Comparison of ENCODE assay signal across 1 cellular context in the genomic region with DNA sequence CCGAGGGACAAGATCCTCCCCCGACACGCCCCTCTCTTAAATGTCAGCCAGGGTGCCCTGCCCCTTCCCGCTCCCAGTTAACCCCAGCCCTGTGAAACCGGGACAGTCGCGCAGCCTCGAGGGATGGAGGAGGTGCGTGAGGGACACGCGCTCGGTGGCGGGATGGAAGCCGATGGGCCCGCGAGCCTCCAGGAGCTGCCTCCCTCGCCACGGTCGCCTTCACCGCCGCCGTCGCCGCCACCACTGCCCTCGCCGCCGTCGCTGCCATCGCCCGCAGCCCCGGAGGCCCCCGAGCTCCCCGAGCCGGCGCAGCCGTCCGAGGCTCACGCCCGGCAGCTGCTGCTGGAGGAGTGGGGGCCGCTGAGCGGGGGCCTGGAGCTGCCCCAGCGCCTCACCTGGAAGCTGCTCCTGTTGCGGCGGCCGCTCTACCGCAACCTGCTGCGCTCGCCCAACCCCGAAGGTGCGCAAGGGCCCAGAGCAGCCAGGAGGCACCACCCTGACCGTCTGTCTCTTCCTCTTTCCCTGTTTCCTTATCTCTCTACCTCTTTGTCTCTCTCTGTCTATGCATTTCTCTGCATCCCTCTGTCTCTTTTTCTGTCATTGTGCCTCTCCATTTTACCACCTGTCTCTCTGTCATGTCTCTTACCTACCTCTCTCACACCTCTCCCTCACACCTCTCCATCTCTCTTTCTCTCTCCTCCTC.
TF ChIP-seq lines count a peak whose summit lies in the region.

A gene with protein sequence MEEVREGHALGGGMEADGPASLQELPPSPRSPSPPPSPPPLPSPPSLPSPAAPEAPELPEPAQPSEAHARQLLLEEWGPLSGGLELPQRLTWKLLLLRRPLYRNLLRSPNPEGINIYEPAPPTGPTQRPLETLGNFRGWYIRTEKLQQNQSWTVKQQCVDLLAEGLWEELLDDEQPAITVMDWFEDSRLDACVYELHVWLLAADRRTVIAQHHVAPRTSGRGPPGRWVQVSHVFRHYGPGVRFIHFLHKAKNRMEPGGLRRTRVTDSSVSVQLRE (plus strand): TSS at position 105 of the 703 bp plus-strand sequence. CDS start 19 bp downstream, at position 124.

TF ChIP-seq in WTC11, 78 proteins besides CTCF, POLR2A, EP300 and RAD21 (continued from another document and continues in another):
- TF ChIP-seq, protein P1, sequence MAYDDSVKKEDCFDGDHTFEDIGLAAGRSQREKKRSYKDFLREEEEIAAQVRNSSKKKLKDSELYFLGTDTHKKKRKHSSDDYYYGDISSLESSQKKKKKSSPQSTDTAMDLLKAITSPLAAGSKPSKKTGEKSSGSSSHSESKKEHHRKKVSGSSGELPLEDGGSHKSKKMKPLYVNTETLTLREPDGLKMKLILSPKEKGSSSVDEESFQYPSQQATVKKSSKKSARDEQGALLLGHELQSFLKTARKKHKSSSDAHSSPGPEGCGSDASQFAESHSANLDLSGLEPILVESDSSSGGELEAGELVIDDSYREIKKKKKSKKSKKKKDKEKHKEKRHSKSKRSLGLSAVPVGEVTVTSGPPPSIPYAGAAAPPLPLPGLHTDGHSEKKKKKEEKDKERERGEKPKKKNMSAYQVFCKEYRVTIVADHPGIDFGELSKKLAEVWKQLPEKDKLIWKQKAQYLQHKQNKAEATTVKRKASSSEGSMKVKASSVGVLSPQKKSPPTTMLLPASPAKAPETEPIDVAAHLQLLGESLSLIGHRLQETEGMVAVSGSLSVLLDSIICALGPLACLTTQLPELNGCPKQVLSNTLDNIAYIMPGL (CRISPR knock-in tag; IDR thresholded peaks at IDR 0.05), result 0 out of 2 replicates have a peak, but pooled peaks have one; percentile 44
- TF ChIP-seq TP53 (CRISPR knock-in tag; IDR thresholded peaks at IDR 0.05) (peak; percentile 53; the same call in 1 of the 2 replicates), GTF2I (CRISPR knock-in tag; conservative IDR thresholded peaks at IDR 0.05) (no peak), TEAD4 (CRISPR knock-in tag; IDR thresholded peaks at IDR 0.05) (peak; percentile 24; the same call in 1 of the 2 replicates), ZNF317 (CRISPR knock-in tag; IDR thresholded peaks at IDR 0.05; ENCODE audit: borderline replicate concordance, low read depth) (no peak), NR2C2 (CRISPR knock-in tag; IDR thresholded peaks at IDR 0.05) (peak; percentile 66; the same call in 1 of the 2 replicates), NFYB (CRISPR knock-in tag; conservative IDR thresholded peaks at IDR 0.05; ENCODE audit: low read depth) (peak; percentile 47; the same call in 1 of the 2 replicates), RELA (CRISPR knock-in tag; IDR thresholded peaks at IDR 0.05; ENCODE audit: borderline replicate concordance) (peak; percentile 94; the same call in 1 of the 2 replicates), ZNF263 (CRISPR knock-in tag; IDR thresholded peaks at IDR 0.05; ENCODE audit: low read depth) (peak; percentile 72), NR3C1 (CRISPR knock-in tag; conservative IDR thresholded peaks at IDR 0.05; ENCODE audit: low read depth) (no peak), MXD4 (CRISPR knock-in tag; IDR thresholded peaks at IDR 0.05; ENCODE audit: borderline replicate concordance) (no peak), ZBTB21 (CRISPR knock-in tag; IDR thresholded peaks at IDR 0.05; ENCODE audit: borderline replicate concordance) (no peak), JUN (CRISPR knock-in tag; IDR thresholded peaks at IDR 0.05) (peak; percentile 72; the same call in 1 of the 2 replicates), FOXJ3 (CRISPR knock-in tag; IDR thresholded peaks at IDR 0.05; ENCODE audit: borderline replicate concordance) (no peak), ZNF121 (CRISPR knock-in tag; IDR thresholded peaks at IDR 0.05) (peak; percentile 58; the same call in 1 of the 2 replicates), ESRRA (CRISPR knock-in tag; IDR thresholded peaks at IDR 0.05; ENCODE audit: borderline replicate concordance) (0 out of 2 replicates have a peak, but pooled peaks have one; percentile 34)
- TF ChIP-seq, protein P2, sequence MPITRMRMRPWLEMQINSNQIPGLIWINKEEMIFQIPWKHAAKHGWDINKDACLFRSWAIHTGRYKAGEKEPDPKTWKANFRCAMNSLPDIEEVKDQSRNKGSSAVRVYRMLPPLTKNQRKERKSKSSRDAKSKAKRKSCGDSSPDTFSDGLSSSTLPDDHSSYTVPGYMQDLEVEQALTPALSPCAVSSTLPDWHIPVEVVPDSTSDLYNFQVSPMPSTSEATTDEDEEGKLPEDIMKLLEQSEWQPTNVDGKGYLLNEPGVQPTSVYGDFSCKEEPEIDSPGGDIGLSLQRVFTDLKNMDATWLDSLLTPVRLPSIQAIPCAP (CRISPR knock-in tag; IDR thresholded peaks at IDR 0.05), result 0 out of 2 replicates have a peak, but pooled peaks have one; percentile 36
- TF ChIP-seq, protein P3, sequence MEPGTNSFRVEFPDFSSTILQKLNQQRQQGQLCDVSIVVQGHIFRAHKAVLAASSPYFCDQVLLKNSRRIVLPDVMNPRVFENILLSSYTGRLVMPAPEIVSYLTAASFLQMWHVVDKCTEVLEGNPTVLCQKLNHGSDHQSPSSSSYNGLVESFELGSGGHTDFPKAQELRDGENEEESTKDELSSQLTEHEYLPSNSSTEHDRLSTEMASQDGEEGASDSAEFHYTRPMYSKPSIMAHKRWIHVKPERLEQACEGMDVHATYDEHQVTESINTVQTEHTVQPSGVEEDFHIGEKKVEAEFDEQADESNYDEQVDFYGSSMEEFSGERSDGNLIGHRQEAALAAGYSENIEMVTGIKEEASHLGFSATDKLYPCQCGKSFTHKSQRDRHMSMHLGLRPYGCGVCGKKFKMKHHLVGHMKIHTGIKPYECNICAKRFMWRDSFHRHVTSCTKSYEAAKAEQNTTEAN (CRISPR knock-in tag; IDR thresholded peaks at IDR 0.05), result peak; percentile 86; the same call in 1 of the 2 replicates
- TF ChIP-seq, protein P4, sequence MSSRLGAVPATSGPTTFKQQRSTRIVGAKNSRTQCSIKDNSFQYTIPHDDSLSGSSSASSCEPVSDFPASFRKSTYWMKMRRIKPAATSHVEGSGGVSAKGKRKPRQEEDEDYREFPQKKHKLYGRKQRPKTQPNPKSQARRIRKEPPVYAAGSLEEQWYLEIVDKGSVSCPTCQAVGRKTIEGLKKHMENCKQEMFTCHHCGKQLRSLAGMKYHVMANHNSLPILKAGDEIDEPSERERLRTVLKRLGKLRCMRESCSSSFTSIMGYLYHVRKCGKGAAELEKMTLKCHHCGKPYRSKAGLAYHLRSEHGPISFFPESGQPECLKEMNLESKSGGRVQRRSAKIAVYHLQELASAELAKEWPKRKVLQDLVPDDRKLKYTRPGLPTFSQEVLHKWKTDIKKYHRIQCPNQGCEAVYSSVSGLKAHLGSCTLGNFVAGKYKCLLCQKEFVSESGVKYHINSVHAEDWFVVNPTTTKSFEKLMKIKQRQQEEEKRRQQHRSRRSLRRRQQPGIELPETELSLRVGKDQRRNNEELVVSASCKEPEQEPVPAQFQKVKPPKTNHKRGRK (CRISPR knock-in tag; IDR thresholded peaks at IDR 0.05; ENCODE audit: borderline replicate concordance), result no peak
- TF ChIP-seq, protein P5, sequence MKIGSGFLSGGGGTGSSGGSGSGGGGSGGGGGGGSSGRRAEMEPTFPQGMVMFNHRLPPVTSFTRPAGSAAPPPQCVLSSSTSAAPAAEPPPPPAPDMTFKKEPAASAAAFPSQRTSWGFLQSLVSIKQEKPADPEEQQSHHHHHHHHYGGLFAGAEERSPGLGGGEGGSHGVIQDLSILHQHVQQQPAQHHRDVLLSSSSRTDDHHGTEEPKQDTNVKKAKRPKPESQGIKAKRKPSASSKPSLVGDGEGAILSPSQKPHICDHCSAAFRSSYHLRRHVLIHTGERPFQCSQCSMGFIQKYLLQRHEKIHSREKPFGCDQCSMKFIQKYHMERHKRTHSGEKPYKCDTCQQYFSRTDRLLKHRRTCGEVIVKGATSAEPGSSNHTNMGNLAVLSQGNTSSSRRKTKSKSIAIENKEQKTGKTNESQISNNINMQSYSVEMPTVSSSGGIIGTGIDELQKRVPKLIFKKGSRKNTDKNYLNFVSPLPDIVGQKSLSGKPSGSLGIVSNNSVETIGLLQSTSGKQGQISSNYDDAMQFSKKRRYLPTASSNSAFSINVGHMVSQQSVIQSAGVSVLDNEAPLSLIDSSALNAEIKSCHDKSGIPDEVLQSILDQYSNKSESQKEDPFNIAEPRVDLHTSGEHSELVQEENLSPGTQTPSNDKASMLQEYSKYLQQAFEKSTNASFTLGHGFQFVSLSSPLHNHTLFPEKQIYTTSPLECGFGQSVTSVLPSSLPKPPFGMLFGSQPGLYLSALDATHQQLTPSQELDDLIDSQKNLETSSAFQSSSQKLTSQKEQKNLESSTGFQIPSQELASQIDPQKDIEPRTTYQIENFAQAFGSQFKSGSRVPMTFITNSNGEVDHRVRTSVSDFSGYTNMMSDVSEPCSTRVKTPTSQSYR (CRISPR knock-in tag; IDR thresholded peaks at IDR 0.05), result no peak
- TF ChIP-seq, protein P6, sequence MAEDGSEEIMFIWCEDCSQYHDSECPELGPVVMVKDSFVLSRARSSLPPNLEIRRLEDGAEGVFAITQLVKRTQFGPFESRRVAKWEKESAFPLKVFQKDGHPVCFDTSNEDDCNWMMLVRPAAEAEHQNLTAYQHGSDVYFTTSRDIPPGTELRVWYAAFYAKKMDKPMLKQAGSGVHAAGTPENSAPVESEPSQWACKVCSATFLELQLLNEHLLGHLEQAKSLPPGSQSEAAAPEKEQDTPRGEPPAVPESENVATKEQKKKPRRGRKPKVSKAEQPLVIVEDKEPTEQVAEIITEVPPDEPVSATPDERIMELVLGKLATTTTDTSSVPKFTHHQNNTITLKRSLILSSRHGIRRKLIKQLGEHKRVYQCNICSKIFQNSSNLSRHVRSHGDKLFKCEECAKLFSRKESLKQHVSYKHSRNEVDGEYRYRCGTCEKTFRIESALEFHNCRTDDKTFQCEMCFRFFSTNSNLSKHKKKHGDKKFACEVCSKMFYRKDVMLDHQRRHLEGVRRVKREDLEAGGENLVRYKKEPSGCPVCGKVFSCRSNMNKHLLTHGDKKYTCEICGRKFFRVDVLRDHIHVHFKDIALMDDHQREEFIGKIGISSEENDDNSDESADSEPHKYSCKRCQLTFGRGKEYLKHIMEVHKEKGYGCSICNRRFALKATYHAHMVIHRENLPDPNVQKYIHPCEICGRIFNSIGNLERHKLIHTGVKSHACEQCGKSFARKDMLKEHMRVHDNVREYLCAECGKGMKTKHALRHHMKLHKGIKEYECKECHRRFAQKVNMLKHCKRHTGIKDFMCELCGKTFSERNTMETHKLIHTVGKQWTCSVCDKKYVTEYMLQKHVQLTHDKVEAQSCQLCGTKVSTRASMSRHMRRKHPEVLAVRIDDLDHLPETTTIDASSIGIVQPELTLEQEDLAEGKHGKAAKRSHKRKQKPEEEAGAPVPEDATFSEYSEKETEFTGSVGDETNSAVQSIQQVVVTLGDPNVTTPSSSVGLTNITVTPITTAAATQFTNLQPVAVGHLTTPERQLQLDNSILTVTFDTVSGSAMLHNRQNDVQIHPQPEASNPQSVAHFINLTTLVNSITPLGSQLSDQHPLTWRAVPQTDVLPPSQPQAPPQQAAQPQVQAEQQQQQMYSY (CRISPR knock-in tag; IDR thresholded peaks at IDR 0.05), result 0 out of 2 replicates have a peak, but pooled peaks have one; percentile 52
- TF ChIP-seq, protein P7, sequence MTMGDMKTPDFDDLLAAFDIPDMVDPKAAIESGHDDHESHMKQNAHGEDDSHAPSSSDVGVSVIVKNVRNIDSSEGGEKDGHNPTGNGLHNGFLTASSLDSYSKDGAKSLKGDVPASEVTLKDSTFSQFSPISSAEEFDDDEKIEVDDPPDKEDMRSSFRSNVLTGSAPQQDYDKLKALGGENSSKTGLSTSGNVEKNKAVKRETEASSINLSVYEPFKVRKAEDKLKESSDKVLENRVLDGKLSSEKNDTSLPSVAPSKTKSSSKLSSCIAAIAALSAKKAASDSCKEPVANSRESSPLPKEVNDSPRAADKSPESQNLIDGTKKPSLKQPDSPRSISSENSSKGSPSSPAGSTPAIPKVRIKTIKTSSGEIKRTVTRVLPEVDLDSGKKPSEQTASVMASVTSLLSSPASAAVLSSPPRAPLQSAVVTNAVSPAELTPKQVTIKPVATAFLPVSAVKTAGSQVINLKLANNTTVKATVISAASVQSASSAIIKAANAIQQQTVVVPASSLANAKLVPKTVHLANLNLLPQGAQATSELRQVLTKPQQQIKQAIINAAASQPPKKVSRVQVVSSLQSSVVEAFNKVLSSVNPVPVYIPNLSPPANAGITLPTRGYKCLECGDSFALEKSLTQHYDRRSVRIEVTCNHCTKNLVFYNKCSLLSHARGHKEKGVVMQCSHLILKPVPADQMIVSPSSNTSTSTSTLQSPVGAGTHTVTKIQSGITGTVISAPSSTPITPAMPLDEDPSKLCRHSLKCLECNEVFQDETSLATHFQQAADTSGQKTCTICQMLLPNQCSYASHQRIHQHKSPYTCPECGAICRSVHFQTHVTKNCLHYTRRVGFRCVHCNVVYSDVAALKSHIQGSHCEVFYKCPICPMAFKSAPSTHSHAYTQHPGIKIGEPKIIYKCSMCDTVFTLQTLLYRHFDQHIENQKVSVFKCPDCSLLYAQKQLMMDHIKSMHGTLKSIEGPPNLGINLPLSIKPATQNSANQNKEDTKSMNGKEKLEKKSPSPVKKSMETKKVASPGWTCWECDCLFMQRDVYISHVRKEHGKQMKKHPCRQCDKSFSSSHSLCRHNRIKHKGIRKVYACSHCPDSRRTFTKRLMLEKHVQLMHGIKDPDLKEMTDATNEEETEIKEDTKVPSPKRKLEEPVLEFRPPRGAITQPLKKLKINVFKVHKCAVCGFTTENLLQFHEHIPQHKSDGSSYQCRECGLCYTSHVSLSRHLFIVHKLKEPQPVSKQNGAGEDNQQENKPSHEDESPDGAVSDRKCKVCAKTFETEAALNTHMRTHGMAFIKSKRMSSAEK (CRISPR knock-in tag; IDR thresholded peaks at IDR 0.05; ENCODE audit: borderline replicate concordance), result no peak
- TF ChIP-seq, protein P8, sequence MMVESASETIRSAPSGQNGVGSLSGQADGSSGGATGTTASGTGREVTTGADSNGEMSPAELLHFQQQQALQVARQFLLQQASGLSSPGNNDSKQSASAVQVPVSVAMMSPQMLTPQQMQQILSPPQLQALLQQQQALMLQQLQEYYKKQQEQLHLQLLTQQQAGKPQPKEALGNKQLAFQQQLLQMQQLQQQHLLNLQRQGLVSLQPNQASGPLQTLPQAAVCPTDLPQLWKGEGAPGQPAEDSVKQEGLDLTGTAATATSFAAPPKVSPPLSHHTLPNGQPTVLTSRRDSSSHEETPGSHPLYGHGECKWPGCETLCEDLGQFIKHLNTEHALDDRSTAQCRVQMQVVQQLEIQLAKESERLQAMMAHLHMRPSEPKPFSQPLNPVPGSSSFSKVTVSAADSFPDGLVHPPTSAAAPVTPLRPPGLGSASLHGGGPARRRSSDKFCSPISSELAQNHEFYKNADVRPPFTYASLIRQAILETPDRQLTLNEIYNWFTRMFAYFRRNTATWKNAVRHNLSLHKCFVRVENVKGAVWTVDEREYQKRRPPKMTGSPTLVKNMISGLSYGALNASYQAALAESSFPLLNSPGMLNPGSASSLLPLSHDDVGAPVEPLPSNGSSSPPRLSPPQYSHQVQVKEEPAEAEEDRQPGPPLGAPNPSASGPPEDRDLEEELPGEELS (CRISPR knock-in tag; IDR thresholded peaks at IDR 0.05), result peak; percentile 92
- TF ChIP-seq, protein P9, sequence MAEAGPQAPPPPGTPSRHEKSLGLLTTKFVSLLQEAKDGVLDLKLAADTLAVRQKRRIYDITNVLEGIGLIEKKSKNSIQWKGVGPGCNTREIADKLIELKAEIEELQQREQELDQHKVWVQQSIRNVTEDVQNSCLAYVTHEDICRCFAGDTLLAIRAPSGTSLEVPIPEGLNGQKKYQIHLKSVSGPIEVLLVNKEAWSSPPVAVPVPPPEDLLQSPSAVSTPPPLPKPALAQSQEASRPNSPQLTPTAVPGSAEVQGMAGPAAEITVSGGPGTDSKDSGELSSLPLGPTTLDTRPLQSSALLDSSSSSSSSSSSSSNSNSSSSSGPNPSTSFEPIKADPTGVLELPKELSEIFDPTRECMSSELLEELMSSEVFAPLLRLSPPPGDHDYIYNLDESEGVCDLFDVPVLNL (CRISPR knock-in tag; IDR thresholded peaks at IDR 0.05; ENCODE audit: borderline replicate concordance, low read depth), result peak; percentile 47; the same call in 1 of the 2 replicates
